In genomic region chr1:224454337-224455055, GRCh38 we compare ENCODE assay signal across 12 cellular contexts. TPM values are rescaled to one million over a fixed set of nuclear protein-coding genes. Genes with fewer than 3 reads are reported as not detected.
DNase-seq lines count a peak whose midpoint lies in the region; ATAC-seq and TF ChIP-seq lines count a peak whose summit lies in the region.
"Had no signal": no experiment of that assay in that cellular context is flagged by ENCODE, and none has a peak within 500 bp of the region (broad histone marks: within the 10 kb centered on the region; RNA-seq: fewer than 3 reads in every experiment).

No MANE protein-coding gene starts in this region.

- no TSS peak for BruUV-seq in PC-3 (replicated peaks; lab: Mats Ljungman, UMichigan)

- peaks cover 21% of the 10 kb centered on the region for H3K4me1 Mint-ChIP-seq in progenitor cell of endocrine pancreas (ENCODE audit: low read depth)

- H3K4me3 Mint-ChIP-seq in progenitor cell of endocrine pancreas (ENCODE audit: low read depth) = peak overlapping the region; percentile 40

- H3K4me3 ChIP-seq in PC-3 (ENCODE audit: low read length) (peak overlapping the region; percentile 64), testis (no peak overlapping the region)

- peak overlapping the region; percentile 96 for H3K27ac Mint-ChIP-seq in progenitor cell of endocrine pancreas

- no peaks in the 10 kb centered on the region for H3K9me3 Mint-ChIP-seq in progenitor cell of endocrine pancreas (ENCODE audit: low read depth)

- peaks cover 7% of the 10 kb centered on the region for H3K79me2 ChIP-seq in PC-3 (ENCODE audit: low read length)

- ATAC-seq in PC-3 (peak; percentile 71), HG02840 (IDR thresholded peaks at IDR 0.05; ENCODE audit: low FRiP score, unreplicated experiment) (no peak), GM18867 (IDR thresholded peaks at IDR 0.05; ENCODE audit: unreplicated experiment) (no peak), HG03039 (IDR thresholded peaks at IDR 0.05; ENCODE audit: unreplicated experiment) (no peak)

- H3K9me2 ChIP-seq in PC-3 (replicated peaks; ENCODE audit: low read length) = no peaks in the 10 kb centered on the region

- CTCF ChIA-PET in PC-3 (lab: Charles Lee) = interaction anchor here (0.6 kb wide), 1 partner anchor 71 kb away, joined by 4 read pairs; no protein-coding TSS in a partner anchor

- H2AFZ ChIP-seq in PC-3 (ENCODE audit: low read length) = peak overlapping the region; percentile 65

- H3K27ac ChIP-seq in PC-3 (ENCODE audit: low read length) (peak overlapping the region; percentile 91), testis (no peak overlapping the region)

- no peaks in the 10 kb centered on the region for H3K27me3 ChIP-seq in PC-3 (ENCODE audit: low read length)
- H3K27me3 ChIP-seq in testis = no peaks in the 10 kb centered on the region

- peaks cover 9% of the 10 kb centered on the region for H3F3A ChIP-seq in PC-3 (ENCODE audit: low read length, unreplicated experiment)

- DNase-seq in DMS153 (lab: John Stamatoyannopoulos, UW) (peak; percentile 66), PC-3 (peak; percentile 95), head of caudate nucleus (peak in 24 of 42 donors; percentile 21 to 84 (median 49)), progenitor cell of endocrine pancreas (ENCODE audit: low spot score, unreplicated experiment) (no peak), testis (no peak)
- DNase-seq: activated CD4-positive, CD25-positive, alpha-beta regulatory T cell treated with anti-CD3 and anti-CD28 coated beads, Interleukin-2, amount 50 U/mL, for 72 hours; activated T-cell treated with anti-CD3 and anti-CD28 coated beads, Interleukin-2, amount 50 U/mL, for 48 hours; aorta; NCI-H526 treated with DMSO at 0.1 percent for 48 hours had no signal

- no peaks in the 10 kb centered on the region for H4K20me1 ChIP-seq in PC-3 (ENCODE audit: low read length)

- H3K36me3 Mint-ChIP-seq in progenitor cell of endocrine pancreas (ENCODE audit: insufficient read depth) = no peaks in the 10 kb centered on the region

- TF ChIP-seq CTCF in PC-3 (conservative IDR thresholded peaks at IDR 0.05; ENCODE audit: low read depth, low read length) (no peak), progenitor cell of endocrine pancreas (IDR thresholded peaks at IDR 0.05; ENCODE audit: unreplicated experiment) (no peak), testis (IDR thresholded peaks at IDR 0.05) (no peak)

- TF ChIP-seq POLR2A in testis (IDR thresholded peaks at IDR 0.05) = no peak

- peak overlapping the region; percentile 91 for H3K4me2 ChIP-seq in PC-3 (ENCODE audit: low read length)

- POLR2A ChIA-PET in PC-3 (lab: Charles Lee; ENCODE audit: unreplicated experiment) = no interaction called here

- H3K9ac ChIP-seq in PC-3 (ENCODE audit: low read length) = peak overlapping the region; percentile 46

- no peaks in the 10 kb centered on the region for H3K36me3 ChIP-seq in PC-3 (ENCODE audit: low read depth, low read length)
- H3K36me3 ChIP-seq in testis (ENCODE audit: low read depth, missing control alignments) = no peaks in the 10 kb centered on the region

- H3K4me1 ChIP-seq in PC-3 (ENCODE audit: insufficient read depth, low read length) = peaks cover 42% of the 10 kb centered on the region
- H3K4me1 ChIP-seq in testis = peaks cover 15% of the 10 kb centered on the region

- WGBS in testis, 2 donors = 87 to 89% methylated on average over 8 of the region's 8 CpGs

- H3K27me3 Mint-ChIP-seq in progenitor cell of endocrine pancreas = no peaks in the 10 kb centered on the region

- intact Hi-C loops in PC-3 (cut with micrococcal nuclease) = loop anchor here (1.0 to 10.0 kb wide), 4 partner anchors 19 to 72 kb away; no protein-coding TSS in a partner anchor
- intact Hi-C loops in head of caudate nucleus (cut with DNase I) = loop anchor here (10.0 kb wide), 1 partner anchor 270 kb away; the partner anchor contains the start of gene DEGS1
- intact Hi-C loops in testis (cut with DNase I; ENCODE audit: low total_unique reads) = loop anchor here (10.0 kb wide), 1 partner anchor 270 kb away; the partner anchor contains the start of gene DEGS1

- no peaks in the 10 kb centered on the region for H3K9me3 ChIP-seq in PC-3 (ENCODE audit: low read length)
- no peaks in the 10 kb centered on the region for H3K9me3 ChIP-seq in testis

RNA-seq across cellular contexts. Expression of gene WDR26, which starts 19.9 kb away (rescaled TPM):
- 40.7 and 45.2 TPM in 2 replicates for total RNA-seq in PC-3 (2014; rRNA removed)
- total RNA-seq in progenitor cell of endocrine pancreas = 83.9 and 84.9 TPM in 2 replicates
- 100 to 1,000 TPM in 1 of 2 donors, 10 to 100 TPM in 1; 86.1 to 104 TPM for total RNA-seq in testis
- polyA plus RNA-seq in testis (ENCODE audit: insufficient read depth, low read depth, low replicate concordance) = 105 TPM

Comparison
In these comparisons a context has a peak if more than half of its experiments do, and no peak if none do; other contexts are left out.
1. DNase-seq: peak in DMS153 (single experiment), PC-3 (single experiment) and head of caudate nucleus (24 of 42); none in progenitor cell of endocrine pancreas (single experiment) and testis (single experiment).